In the genomic region with DNA sequence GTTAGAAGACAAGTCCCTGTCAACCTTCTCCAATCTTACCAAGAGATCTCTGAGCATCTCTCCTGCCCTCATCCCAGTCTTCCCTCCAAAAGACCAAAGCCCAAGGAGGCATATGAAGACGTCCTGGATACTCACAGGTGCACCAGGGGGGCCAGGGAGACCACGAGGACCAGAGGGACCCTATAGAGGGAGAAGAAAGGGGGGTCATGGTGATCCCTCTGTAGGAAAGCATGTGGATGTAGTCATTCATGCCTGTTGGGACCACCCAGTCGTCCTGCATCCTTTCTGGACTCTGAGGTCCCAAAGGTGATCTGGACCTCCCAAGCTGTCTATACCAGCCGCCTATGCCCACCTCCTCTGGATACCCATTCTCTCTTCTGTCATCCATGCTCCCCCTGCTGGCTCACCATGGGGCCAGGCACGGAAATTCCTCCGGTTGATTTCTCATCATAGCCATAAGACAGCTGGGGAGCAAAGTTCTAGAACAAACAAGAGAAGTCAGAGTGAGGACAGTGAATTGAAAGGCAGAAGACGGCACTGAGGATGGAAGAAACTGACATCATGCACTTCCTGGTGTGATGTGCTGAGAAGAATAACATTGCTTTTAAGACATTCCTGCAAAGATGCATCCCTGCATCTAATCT, we compare ENCODE assay signal across 8 cellular contexts. TPM values are rescaled to one million over a fixed set of nuclear protein-coding genes. Genes with fewer than 3 reads are reported as not detected.
DNase-seq lines count a peak whose midpoint lies in the region; ATAC-seq and TF ChIP-seq lines count a peak whose summit lies in the region.

No MANE protein-coding gene starts in this region.

- peak; percentile 95 for TF ChIP-seq CTCF in epithelial cell of proximal tubule (conservative IDR thresholded peaks at IDR 0.05; ENCODE audit: low read depth, low read length)
- peak; percentile 50 for TF ChIP-seq CTCF in nephron progenitor cell (IDR thresholded peaks at IDR 0.05)
- peak; percentile 64 to 73 for TF ChIP-seq CTCF in tibial artery (IDR thresholded peaks at IDR 0.05)

- H3K4me3 ChIP-seq in epithelial cell of proximal tubule (ENCODE audit: low read depth, low read length) (no peak overlapping the region), tibial artery (peak overlapping the region in 1 of 2 donors; percentile 67)

- peak overlapping the region; percentile 98 to 99 for H3K27ac ChIP-seq in tibial artery

- no peaks in the 10 kb centered on the region for H3K36me3 Mint-ChIP-seq in activated CD8-positive, alpha-beta T cell treated with anti-CD3 and anti-CD28 coated beads, Interleukin-2, amount 10 ng/mL, durations not matched to agents 7 days and 5 days (ENCODE audit: low read depth)
- H3K36me3 Mint-ChIP-seq in nephron progenitor cell (ENCODE audit: low read depth) = peaks cover 46% of the 10 kb centered on the region

- POLR2A ChIA-PET in activated CD8-positive, alpha-beta T cell treated with anti-CD3 and anti-CD28 coated beads, Interleukin-2, amount 10 ng/mL, durations not matched to agents 7 days and 5 days (lab: Charles Lee) = interaction anchor here (0.7 kb wide), 1 partner anchor 148 kb away, joined by 3 read pairs; no protein-coding TSS in a partner anchor

- H3K27me3 ChIP-seq in tibial artery = no peaks in the 10 kb centered on the region

- H3K9me3 ChIP-seq in tibial artery = no peaks in the 10 kb centered on the region

- ATAC-seq in activated CD8-positive, alpha-beta T cell treated with anti-CD3 and anti-CD28 coated beads, Interleukin-2, amount 10 ng/mL, durations not matched to agents 7 days and 5 days = no peak
- ATAC-seq in esophagus mucosa = no peak

- no peak overlapping the region for H3K4me3 Mint-ChIP-seq in activated CD8-positive, alpha-beta T cell treated with anti-CD3 and anti-CD28 coated beads, Interleukin-2, amount 10 ng/mL, durations not matched to agents 7 days and 5 days
- peak overlapping the region; percentile 72 for H3K4me3 Mint-ChIP-seq in nephron progenitor cell

- H3K4me1 ChIP-seq in tibial artery = peaks cover 0 to 74% (median 51%) of the 10 kb centered on the region in 4 donors

- peaks cover 20% of the 10 kb centered on the region for H3K4me1 Mint-ChIP-seq in activated CD8-positive, alpha-beta T cell treated with anti-CD3 and anti-CD28 coated beads, Interleukin-2, amount 10 ng/mL, durations not matched to agents 7 days and 5 days (ENCODE audit: low read depth)
- peaks cover 37% of the 10 kb centered on the region for H3K4me1 Mint-ChIP-seq in nephron progenitor cell

- H3K9me3 Mint-ChIP-seq in activated CD8-positive, alpha-beta T cell treated with anti-CD3 and anti-CD28 coated beads, Interleukin-2, amount 10 ng/mL, durations not matched to agents 7 days and 5 days (ENCODE audit: insufficient read depth) = no peaks in the 10 kb centered on the region
- no peaks in the 10 kb centered on the region for H3K9me3 Mint-ChIP-seq in nephron progenitor cell

- peaks cover 61 to 65% (median 62%) of the 10 kb centered on the region in 3 donors for H3K36me3 ChIP-seq in tibial artery

- no peak overlapping the region for H3K27ac Mint-ChIP-seq in activated CD8-positive, alpha-beta T cell treated with anti-CD3 and anti-CD28 coated beads, Interleukin-2, amount 10 ng/mL, durations not matched to agents 7 days and 5 days
- no peak overlapping the region for H3K27ac Mint-ChIP-seq in nephron progenitor cell

- CTCF ChIA-PET in activated CD8-positive, alpha-beta T cell treated with anti-CD3 and anti-CD28 coated beads, Interleukin-2, amount 10 ng/mL, durations not matched to agents 7 days and 5 days (lab: Charles Lee) = interaction anchor here (0.7 to 3.4 kb wide), 15 partner anchors 20 to 344 kb away, joined by 3 to 75 read pairs (median 5); a partner anchor contains a TSS

- H3K27me3 Mint-ChIP-seq in activated CD8-positive, alpha-beta T cell treated with anti-CD3 and anti-CD28 coated beads, Interleukin-2, amount 10 ng/mL, durations not matched to agents 7 days and 5 days (ENCODE audit: low read depth) = peaks cover 33% of the 10 kb centered on the region
- peaks cover 29% of the 10 kb centered on the region for H3K27me3 Mint-ChIP-seq in nephron progenitor cell (ENCODE audit: low read depth, poor library complexity)

- peak; percentile 17 for DNase-seq in NK-92 treated with Interleukin-12 subunit alpha and Interleukin-12 subunit beta, amount 100 ng/mL, for 24 hours (lab: John Stamatoyannopoulos, UW)
- DNase-seq in NK-92 (lab: John Stamatoyannopoulos, UW; ENCODE audit: unreplicated experiment) (no peak), NCI-H524 (lab: John Stamatoyannopoulos, UW) (peak; percentile 44 to 79), epithelial cell of proximal tubule (ENCODE audit: low read depth) (no peak), nephron progenitor cell (peak; percentile 55), tibial artery (peak; percentile 77 to 86)
- DNase-seq in activated CD8-positive, alpha-beta T cell treated with anti-CD3 and anti-CD28 coated beads, Interleukin-2, amount 10 ng/mL, durations not matched to agents 7 days and 5 days = peak; percentile 81

- intact Hi-C loops in tibial artery (cut with DNase I; ENCODE audit: low total_unique reads) = loop anchor here (5.0 kb wide), 1 partner anchor 101 kb away; a partner anchor contains a TSS

RNA-seq across cellular contexts. Expression of a gene that starts 3.3 kb away (rescaled TPM):
- under 1 TPM; 0.18 to 0.26 TPM for total RNA-seq in activated CD8-positive, alpha-beta T cell treated with anti-CD3 and anti-CD28 coated beads, Interleukin-2, amount 10 ng/mL, durations not matched to agents 7 days and 5 days
- 13.9 and 105 TPM in 2 replicates for total RNA-seq in epithelial cell of proximal tubule
- 42.7 TPM for total RNA-seq in esophagus mucosa

RNA-seq across cellular contexts. Expression of a gene that starts 32.3 kb away (rescaled TPM):
- not detected for total RNA-seq in activated CD8-positive, alpha-beta T cell treated with anti-CD3 and anti-CD28 coated beads, Interleukin-2, amount 10 ng/mL, durations not matched to agents 7 days and 5 days
- total RNA-seq in epithelial cell of proximal tubule (0.69 TPM in 1 of 2 replicates, not detected in the other), esophagus mucosa (0.64 TPM)

RNA-seq across cellular contexts. Expression of a gene that starts 47.7 kb away (rescaled TPM):
- total RNA-seq in activated CD8-positive, alpha-beta T cell treated with anti-CD3 and anti-CD28 coated beads, Interleukin-2, amount 10 ng/mL, durations not matched to agents 7 days and 5 days = 100 to 1,000 TPM; 113 to 115 TPM
- 32.9 and 33.8 TPM in 2 replicates for total RNA-seq in epithelial cell of proximal tubule
- total RNA-seq in esophagus mucosa = 26.3 TPM

Comparison
In these comparisons a context has a peak if more than half of its experiments do, and no peak if none do; other contexts are left out.
1. DNase-seq: peak in NK-92 treated with Interleukin-12 subunit alpha and Interleukin-12 subunit beta, amount 100 ng/mL, for 24 hours (single experiment), NCI-H524 (2 of 2), activated CD8-positive, alpha-beta T cell treated with anti-CD3 and anti-CD28 coated beads, Interleukin-2, amount 10 ng/mL, durations not matched to agents 7 days and 5 days (single experiment), nephron progenitor cell (single experiment) and tibial artery (2 of 2); none in NK-92 (single experiment) and epithelial cell of proximal tubule (single experiment).
2. RNA of a gene that starts 3.3 kb away (total RNA-seq): 13.9 to 105 TPM in epithelial cell of proximal tubule and 42.7 TPM in esophagus mucosa (single experiment); 0.18 to 0.26 TPM in activated CD8-positive, alpha-beta T cell treated with anti-CD3 and anti-CD28 coated beads, Interleukin-2, amount 10 ng/mL, durations not matched to agents 7 days and 5 days; every median in the first group is over 10 times any median in the second.
3. Peak in every context shown above with its lines, with median percentiles within 50 percentile points of each other: CTCF ChIP-seq.